8 cellular contexts compared by ENCODE assay signal in the genomic region with DNA sequence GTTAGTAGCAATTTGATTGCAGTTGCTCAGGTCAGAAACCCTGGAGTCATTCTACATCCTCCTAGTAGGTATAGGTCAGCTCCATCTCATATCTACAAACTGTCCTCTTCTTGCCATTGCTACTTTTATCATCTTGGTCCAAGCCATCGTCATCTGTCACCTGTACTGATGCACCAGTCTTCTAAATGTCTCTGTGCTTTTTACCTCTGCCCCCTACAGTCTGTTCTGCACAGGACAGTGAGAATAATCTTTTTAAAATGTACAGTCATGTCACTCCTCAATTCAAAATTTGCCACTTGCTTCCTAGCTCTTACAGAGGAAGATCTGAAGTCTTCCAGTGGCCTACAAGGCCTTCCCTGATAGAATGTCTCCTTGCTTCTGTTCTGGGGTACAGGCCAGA. TPM values are rescaled to one million over a fixed set of nuclear protein-coding genes. Genes with fewer than 3 reads are reported as not detected.
A peak's percentile ranks its signal among the peaks of the same experiment; 100 is the strongest.
DNase-seq lines count a peak whose midpoint lies in the region; ATAC-seq and TF ChIP-seq lines count a peak whose summit lies in the region.

No MANE protein-coding gene starts in this region.

- no peak overlapping the region for H3K4me3 ChIP-seq in SU-DHL-6 (ENCODE audit: insufficient read depth, low read length, poor library complexity, severe bottlenecking)
- H3K4me3 ChIP-seq in gastrocnemius medialis: no peak overlapping the region

- H3K9ac ChIP-seq in SU-DHL-6 (ENCODE audit: low read length): no peak overlapping the region

- no peaks in the 10 kb centered on the region for H3K27me3 Mint-ChIP-seq in activated CD8-positive, alpha-beta memory T cell treated with anti-CD3 and anti-CD28 coated beads, Interleukin-2, amount 10 ng/mL, durations not matched to agents 7 days and 5 days

- intact Hi-C loops in gastrocnemius medialis (cut with DNase I; ENCODE audit: low total_unique reads): no loop called here

- no peak overlapping the region for H3K27ac ChIP-seq in SU-DHL-6 (ENCODE audit: low read depth, low read length)
- H3K27ac ChIP-seq in gastrocnemius medialis: peak overlapping the region; percentile 85 to 96 (median 90)

- DNase-seq in activated CD8-positive, alpha-beta memory T cell treated with anti-CD3 and anti-CD28 coated beads, Interleukin-2, amount 10 ng/mL, durations not matched to agents 7 days and 5 days: no peak
- DNase-seq in activated CD8-positive, alpha-beta memory T cell treated with anti-CD3 and anti-CD28 coated beads, Interleukin-2, amount 50 U/mL, for 48 hours: no peak
- DNase-seq in gastrocnemius medialis (no peak), GDM1 (lab: John Stamatoyannopoulos, UW) (no peak)
- no peak for DNase-seq in effector CD4-positive, alpha-beta T cell
- DNase-seq in stimulated activated CD4-positive, alpha-beta T cell treated with anti-CD3 and anti-CD28 coated beads, Interleukin-4, amount 100 ng/mL, for 4 hours: no peak

- H3K36me3 Mint-ChIP-seq in activated CD8-positive, alpha-beta memory T cell treated with anti-CD3 and anti-CD28 coated beads, Interleukin-2, amount 10 ng/mL, durations not matched to agents 7 days and 5 days: peaks cover 58% of the 10 kb centered on the region

- no peak for TF ChIP-seq POLR2A in gastrocnemius medialis (IDR thresholded peaks at IDR 0.05)

- H3K27ac Mint-ChIP-seq in activated CD8-positive, alpha-beta memory T cell treated with anti-CD3 and anti-CD28 coated beads, Interleukin-2, amount 10 ng/mL, durations not matched to agents 7 days and 5 days: no peak overlapping the region

- peaks cover 48% of the 10 kb centered on the region for H3K79me2 ChIP-seq in SU-DHL-6 (ENCODE audit: insufficient read depth, low read length)

- no peak overlapping the region for H2AFZ ChIP-seq in SU-DHL-6 (ENCODE audit: low read depth, low read length, severe bottlenecking)

- H3K36me3 ChIP-seq in SU-DHL-6 (ENCODE audit: low read length): peaks cover 54% of the 10 kb centered on the region
- H3K36me3 ChIP-seq in gastrocnemius medialis: peaks cover 0 to 52% of the 10 kb centered on the region in 2 donors

- peaks cover 64 to 69% of the 10 kb centered on the region in 2 donors for H3K4me1 ChIP-seq in gastrocnemius medialis

- H3K4me2 ChIP-seq in SU-DHL-6 (ENCODE audit: low read depth, low read length, poor library complexity, severe bottlenecking): no peak overlapping the region

- H3K27me3 ChIP-seq in SU-DHL-6 (ENCODE audit: low read length) (no peaks in the 10 kb centered on the region), gastrocnemius medialis (no peaks in the 10 kb centered on the region)

- no peaks in the 10 kb centered on the region for H3K9me3 ChIP-seq in SU-DHL-6 (ENCODE audit: insufficient read depth, low read length)
- H3K9me3 ChIP-seq in gastrocnemius medialis: no peaks in the 10 kb centered on the region

- TF ChIP-seq CTCF in SU-DHL-6 (IDR thresholded peaks at IDR 0.05; ENCODE audit: insufficient read depth, low read length, poor library complexity, severe bottlenecking): peak; percentile 49
- TF ChIP-seq CTCF in gastrocnemius medialis (IDR thresholded peaks at IDR 0.05 in 4 of 5, conservative IDR thresholded peaks at IDR 0.05 in 1 of 5): no peak

- in situ Hi-C loops in gastrocnemius medialis (cut with MboI; ENCODE audit: low sequenced_read_pairs in 4 of 4): no loop called here

- H3K9me2 ChIP-seq in SU-DHL-6 (replicated peaks; ENCODE audit: insufficient read depth, low read length): no peaks in the 10 kb centered on the region

- 0 out of 2 replicates have a peak, but pooled peaks cover 9% of the 10 kb centered on the region for H3F3A ChIP-seq in SU-DHL-6 (ENCODE audit: insufficient read depth)

- H3K4me1 Mint-ChIP-seq in activated CD8-positive, alpha-beta memory T cell treated with anti-CD3 and anti-CD28 coated beads, Interleukin-2, amount 10 ng/mL, durations not matched to agents 7 days and 5 days: peaks cover 25% of the 10 kb centered on the region

- H4K20me1 ChIP-seq in SU-DHL-6 (ENCODE audit: low read depth, low read length): no peaks in the 10 kb centered on the region

- CTCF ChIA-PET in activated CD8-positive, alpha-beta memory T cell treated with anti-CD3 and anti-CD28 coated beads, Interleukin-2, amount 10 ng/mL, durations not matched to agents 7 days and 5 days (lab: Charles Lee): interaction anchor here (0.7 to 1.4 kb wide), 4 partner anchors 17 to 602 kb away, joined by 3 to 4 read pairs (median 3); no protein-coding TSS in a partner anchor

- no peak overlapping the region for H3K4me3 Mint-ChIP-seq in activated CD8-positive, alpha-beta memory T cell treated with anti-CD3 and anti-CD28 coated beads, Interleukin-2, amount 10 ng/mL, durations not matched to agents 7 days and 5 days

- H3K9me3 Mint-ChIP-seq in activated CD8-positive, alpha-beta memory T cell treated with anti-CD3 and anti-CD28 coated beads, Interleukin-2, amount 10 ng/mL, durations not matched to agents 7 days and 5 days (ENCODE audit: low read depth): peaks cover 2% of the 10 kb centered on the region

- ATAC-seq in activated CD8-positive, alpha-beta memory T cell treated with anti-CD3 and anti-CD28 coated beads, Interleukin-2, amount 10 ng/mL, durations not matched to agents 7 days and 5 days: peak; percentile 66
- ATAC-seq in HG02840 (IDR thresholded peaks at IDR 0.05; ENCODE audit: low FRiP score, unreplicated experiment) (peak; percentile 76), gastrocnemius medialis (peak in 1 of 2 donors; percentile 29)

RNA-seq across cellular contexts. Expression of a gene that starts 6.8 kb away (rescaled TPM):
- total RNA-seq in activated CD8-positive, alpha-beta memory T cell treated with anti-CD3 and anti-CD28 coated beads, Interleukin-2, amount 10 ng/mL, durations not matched to agents 7 days and 5 days: 100 to 1,000 TPM; 103 to 115 TPM
- 100 to 1,000 TPM in 3 of 4 donors, 10 to 100 TPM in 1; 90.3 to 149 (median 127) TPM for total RNA-seq in gastrocnemius medialis

RNA-seq across cellular contexts. Expression of a gene that starts 52.9 kb away (rescaled TPM):
- total RNA-seq in activated CD8-positive, alpha-beta memory T cell treated with anti-CD3 and anti-CD28 coated beads, Interleukin-2, amount 10 ng/mL, durations not matched to agents 7 days and 5 days: 10 to 100 TPM; 34.0 to 42.9 TPM
- total RNA-seq in gastrocnemius medialis: 100 to 1,000 TPM; 123 to 184 (median 161) TPM
